In genomic region chr12:101738920-101739665, GRCh38 we compare ENCODE assay signal across 2 cellular contexts.
A peak's percentile ranks its signal among the peaks of the same experiment; 100 is the strongest.
TF ChIP-seq lines count a peak whose summit lies in the region.

SYCP3 (minus strand) TSS chr12:101739462; CDS start chr12:101737935, 1,527 bp downstream.

TF ChIP-seq in GM23338, 12 proteins besides CTCF, POLR2A, EP300 and RAD21:
- TF ChIP-seq JUNB (IDR thresholded peaks at IDR 0.05; ENCODE audit: unreplicated experiment) (no peak), REST (IDR thresholded peaks at IDR 0.05; ENCODE audit: unreplicated experiment) (no peak), NANOG (IDR thresholded peaks at IDR 0.05; ENCODE audit: borderline replicate concordance) (no peak), ZNF462 (CRISPR knock-in tag; IDR thresholded peaks at IDR 0.05) (no peak), EZH2 (IDR thresholded peaks at IDR 0.05; ENCODE audit: low read depth, unreplicated experiment) (no peak), CREB1 (CRISPR knock-in tag; IDR thresholded peaks at IDR 0.05; ENCODE audit: low read depth) (no peak), ZNF114 (CRISPR knock-in tag; IDR thresholded peaks at IDR 0.05) (no peak), ETS1 (IDR thresholded peaks at IDR 0.05) (no peak), EZH2phosphoT487 (IDR thresholded peaks at IDR 0.05; ENCODE audit: unreplicated experiment) (no peak), STAT1 (IDR thresholded peaks at IDR 0.05; ENCODE audit: unreplicated experiment) (no peak)

TF ChIP-seq in K562, 482 proteins besides CTCF, POLR2A, EP300 and RAD21:
- TF ChIP-seq RBM22 (IDR thresholded peaks at IDR 0.05; ENCODE audit: low read depth, low read length, poor library complexity, severe bottlenecking) (peak; percentile 49), CTCFL (IDR thresholded peaks at IDR 0.05; ENCODE audit: borderline replicate concordance, insufficient read depth, low read depth, low read length, poor library complexity, severe bottlenecking) (no peak), ZBTB33 (CRISPR knock-in tag; IDR thresholded peaks at IDR 0.05) (peak; percentile 34; the same call in 1 of the 2 replicates)
